In the genomic region with DNA sequence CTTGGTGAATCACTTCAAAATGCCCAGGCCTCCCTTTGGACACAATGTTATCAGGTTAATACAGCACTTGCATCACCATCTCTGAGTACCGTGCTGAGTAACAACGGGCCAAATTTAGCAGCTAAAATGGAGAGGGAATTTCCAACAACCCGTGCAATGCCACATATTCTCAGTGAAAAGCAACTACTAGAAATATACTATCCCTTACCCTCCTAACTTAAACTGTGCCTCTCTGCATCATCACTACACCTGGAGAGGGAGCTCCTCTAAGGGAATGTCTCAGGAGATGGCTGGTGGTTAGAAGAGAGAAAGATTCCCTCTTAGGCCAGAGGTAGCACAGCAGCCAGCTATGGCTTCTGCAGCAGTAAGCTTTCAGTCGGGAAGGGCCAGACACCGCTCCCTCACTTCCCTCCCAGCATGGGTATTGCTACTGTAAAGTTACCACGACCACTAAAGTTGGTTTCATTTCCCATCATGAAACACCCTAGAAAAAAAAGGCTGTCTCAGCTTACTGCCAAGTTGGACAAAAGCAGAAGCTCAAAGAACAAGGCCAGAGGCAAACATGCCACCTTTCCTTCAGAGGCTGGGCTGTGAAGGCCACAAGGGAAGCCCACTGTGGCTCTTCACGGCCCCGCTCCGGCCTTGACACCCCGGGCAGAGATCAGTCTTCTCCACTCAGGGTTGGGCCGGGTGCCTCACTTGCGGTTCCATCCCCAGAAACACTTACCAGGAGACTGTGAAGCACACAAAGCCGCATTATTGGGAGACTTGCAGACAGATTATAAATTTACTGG, we compare ENCODE assay signal across 8 cellular contexts. TPM values are rescaled to one million over a fixed set of nuclear protein-coding genes. Genes with fewer than 3 reads are reported as not detected.
DNase-seq lines count a peak whose midpoint lies in the region; ATAC-seq and TF ChIP-seq lines count a peak whose summit lies in the region.

No MANE protein-coding gene starts in this region.

- peaks cover 14 to 77% (median 39%) of the 10 kb centered on the region in 10 experiments; a peak in 19 of 20 replicates for H3K4me1 ChIP-seq in BLaER1 treated with 17β-estradiol and CSF1 and Interleukin-3, amounts not matched to agents 10 nM and 100 nM
- H3K4me1 ChIP-seq in endodermal cell (ENCODE audit: control insufficient read depth, insufficient read depth, low read length) = peaks cover 2% of the 10 kb centered on the region

- H3K27ac Mint-ChIP-seq in endodermal cell (no peak overlapping the region), naive B cell (peak overlapping the region; percentile 90 to 95 (median 92)), type B pancreatic cell (peak overlapping the region; percentile 54)

- TF ChIP-seq CTCF in endodermal cell (conservative IDR thresholded peaks at IDR 0.05) (peak; percentile 49), type B pancreatic cell (conservative IDR thresholded peaks at IDR 0.05) (no peak)

- no peaks in the 10 kb centered on the region for H3K27me3 Mint-ChIP-seq in endodermal cell (ENCODE audit: insufficient read depth)
- H3K27me3 Mint-ChIP-seq in naive B cell = no peaks in the 10 kb centered on the region
- no peaks in the 10 kb centered on the region for H3K27me3 Mint-ChIP-seq in type B pancreatic cell

- peaks cover 0 to 50% (median 0%) of the 10 kb centered on the region in 11 experiments; a peak in 6 of 22 replicates for H4K20me1 ChIP-seq in BLaER1 treated with 17β-estradiol and CSF1 and Interleukin-3, amounts not matched to agents 10 nM and 100 nM

- peak; percentile 61 for DNase-seq in activated CD4-positive, alpha-beta T cell treated with anti-CD3 and anti-CD28 coated beads for 48 hours
- DNase-seq in endodermal cell (peak; percentile 61), naive B cell (peak; percentile 79), type B pancreatic cell (ENCODE audit: extremely low spot score, unreplicated experiment) (no peak), NCI-H1436 treated with DMSO at 0.1 percent for 48 hours (lab: John Stamatoyannopoulos, UW) (no peak)

- H3K4me3 ChIP-seq in BLaER1 treated with 17β-estradiol and CSF1 and Interleukin-3, amounts not matched to agents 10 nM and 100 nM = peak overlapping the region in 5 of 10 experiments; percentile 19 to 94 (median 83); a peak in 8 of 20 replicates
- peak overlapping the region; percentile 100 for H3K4me3 ChIP-seq in endodermal cell (ENCODE audit: low read length)

- peaks cover 0 to 25% (median 0%) of the 10 kb centered on the region in 11 experiments; a peak in 7 of 22 replicates for H3K36me3 ChIP-seq in BLaER1 treated with 17β-estradiol and CSF1 and Interleukin-3, amounts not matched to agents 10 nM and 100 nM
- peaks cover 4% of the 10 kb centered on the region for H3K36me3 ChIP-seq in endodermal cell (ENCODE audit: control insufficient read depth, insufficient read depth, low read length)

- H3K36me3 Mint-ChIP-seq in endodermal cell (ENCODE audit: low read depth) (peaks cover 2% of the 10 kb centered on the region), naive B cell (no peaks in the 10 kb centered on the region), type B pancreatic cell (peaks cover 19% of the 10 kb centered on the region)

- H3K4me1 Mint-ChIP-seq in endodermal cell = peaks cover 55% of the 10 kb centered on the region
- peaks cover 58 to 79% (median 79%) of the 10 kb centered on the region in 3 donors for H3K4me1 Mint-ChIP-seq in naive B cell
- H3K4me1 Mint-ChIP-seq in type B pancreatic cell (ENCODE audit: unreplicated experiment) = peaks cover 56% of the 10 kb centered on the region

- H3K9ac ChIP-seq in BLaER1 treated with 17β-estradiol and CSF1 and Interleukin-3, amounts not matched to agents 10 nM and 100 nM = peak overlapping the region in 8 of 11 experiments; percentile 22 to 90 (median 74); a peak in 14 of 22 replicates
- no peak overlapping the region for H3K9ac ChIP-seq in endodermal cell (ENCODE audit: extremely low read depth, low read length, poor library complexity, severe bottlenecking)

- H3K27me3 ChIP-seq in BLaER1 treated with 17β-estradiol and CSF1 and Interleukin-3, amounts not matched to agents 10 nM and 100 nM = peaks cover 0 to 31% (median 24%) of the 10 kb centered on the region in 11 experiments; a peak in 17 of 22 replicates
- no peaks in the 10 kb centered on the region for H3K27me3 ChIP-seq in endodermal cell (ENCODE audit: control insufficient read depth, insufficient read depth, low read length, poor library complexity, severe bottlenecking)

- H3K27ac ChIP-seq in BLaER1 treated with 17β-estradiol and CSF1 and Interleukin-3, amounts not matched to agents 10 nM and 100 nM = peak overlapping the region in 9 of 11 experiments; percentile 37 to 85 (median 68); a peak in 15 of 22 replicates
- peak overlapping the region; percentile 33 for H3K27ac ChIP-seq in endodermal cell (ENCODE audit: low read depth, low read length)

- H3K4me3 Mint-ChIP-seq in endodermal cell (no peak overlapping the region), naive B cell (peak overlapping the region; percentile 83 to 98 (median 92)), type B pancreatic cell (peak overlapping the region; percentile 97)

- 91% methylated on average over 9 to 13 of the region's 13 CpGs for WGBS in endodermal cell (ENCODE audit: insufficient coverage in 1 of 2, insufficient read length in 1 of 2), 2 experiments

- H3K9me3 ChIP-seq in BLaER1 treated with 17β-estradiol and CSF1 and Interleukin-3, amounts not matched to agents 10 nM and 100 nM (replicated peaks in 1 of 11) = no peaks in the 10 kb centered on the region
- H3K9me3 ChIP-seq in endodermal cell (ENCODE audit: control insufficient read depth, low read length) = no peaks in the 10 kb centered on the region

- peak; percentile 37 for ATAC-seq in GM19455 (IDR thresholded peaks at IDR 0.05; ENCODE audit: unreplicated experiment)
- peak; percentile 35 for ATAC-seq in HG03520 (IDR thresholded peaks at IDR 0.05; ENCODE audit: unreplicated experiment)
- ATAC-seq in naive B cell (ENCODE audit: low read depth in 2 of 2) = peak; percentile 60 to 65

- peak overlapping the region in 10 of 11 experiments; percentile 28 to 98 (median 66); a peak in 19 of 22 replicates for H3K4me2 ChIP-seq in BLaER1 treated with 17β-estradiol and CSF1 and Interleukin-3, amounts not matched to agents 10 nM and 100 nM

- H3K9me3 Mint-ChIP-seq in endodermal cell (no peaks in the 10 kb centered on the region), naive B cell (no peaks in the 10 kb centered on the region), type B pancreatic cell (no peaks in the 10 kb centered on the region)

RNA-seq across cellular contexts. Expression of gene MAML2, which starts 3.9 kb away (rescaled TPM):
- total RNA-seq in endodermal cell = 1 to 10 TPM; 6.6 to 8.0 TPM
- 16.1 TPM for polyA plus RNA-seq in endodermal cell (2013, experiment 1 of 2)
- polyA plus RNA-seq in endodermal cell (2013, experiment 2 of 2) = 18.3 TPM
- polyA plus RNA-seq in naive B cell (ENCODE audit: low read depth in 6 of 6) = 1 to 10 TPM in 5 of 6 donors, under 1 TPM in 1; 0.06 to 9.0 (median 3.5) TPM
- 20.8 and 33.6 TPM in 2 replicates for total RNA-seq in type B pancreatic cell (ENCODE audit: low replicate concordance)

RNA-seq across cellular contexts. Expression of gene CCDC82, which starts 50.6 kb away (rescaled TPM):
- total RNA-seq in endodermal cell = 10 to 100 TPM; 16.3 to 25.7 TPM
- 37.8 TPM for polyA plus RNA-seq in endodermal cell (2013, experiment 1 of 2)
- polyA plus RNA-seq in endodermal cell (2013, experiment 2 of 2) = 40.4 TPM
- polyA plus RNA-seq in naive B cell (ENCODE audit: low read depth in 6 of 6) = 10 to 100 TPM; 17.0 to 35.1 (median 25.9) TPM
- total RNA-seq in type B pancreatic cell (ENCODE audit: low replicate concordance) = 15.2 and 21.7 TPM in 2 replicates

RNA-seq across cellular contexts. Expression of gene JRKL, which starts 50.7 kb away (rescaled TPM):
- total RNA-seq in endodermal cell = 1 to 10 TPM; 6.2 to 8.4 TPM
- polyA plus RNA-seq in endodermal cell (2013, experiment 1 of 2) = 10.2 TPM
- polyA plus RNA-seq in endodermal cell (2013, experiment 2 of 2) = 9.9 TPM
- polyA plus RNA-seq in naive B cell (ENCODE audit: low read depth in 6 of 6) = 1 to 10 TPM in 5 of 6 donors, not detected in 1; 3.0 to 5.7 (median 4.1) TPM
- total RNA-seq in type B pancreatic cell (ENCODE audit: low replicate concordance) = 11.5 and 13.9 TPM in 2 replicates

Comparison
In these comparisons a context has a peak if more than half of its experiments do, and no peak if none do; other contexts are left out.
1. DNase-seq: peak in activated CD4-positive, alpha-beta T cell treated with anti-CD3 and anti-CD28 coated beads for 48 hours (single experiment), endodermal cell (single experiment) and naive B cell (single experiment); none in type B pancreatic cell (single experiment) and NCI-H1436 treated with DMSO at 0.1 percent for 48 hours (single experiment).
2. Peak in every context shown above with its lines, with median percentiles within 50 percentile points of each other: ATAC-seq.